24 cellular contexts compared by ENCODE assay signal in the genomic region with DNA sequence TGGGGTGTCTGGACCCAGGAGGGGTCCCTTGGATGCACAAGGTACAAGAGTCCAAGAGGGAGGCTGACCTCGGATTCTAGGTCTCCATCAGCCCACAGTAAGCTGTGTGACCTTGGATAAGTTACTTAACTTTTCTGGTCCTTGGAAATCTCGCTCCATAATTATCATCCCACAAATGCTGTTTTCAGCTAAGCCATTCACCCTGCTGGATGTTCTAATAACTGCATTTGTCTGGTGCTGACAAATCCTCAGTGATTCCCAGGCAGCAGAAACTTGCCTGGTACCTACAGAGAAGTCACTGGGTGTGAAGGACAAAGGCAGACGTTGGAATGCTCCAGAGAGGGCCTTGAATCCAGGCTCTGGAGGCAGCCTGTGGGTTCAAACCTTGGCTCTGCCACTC.
DNase-seq lines count a peak whose midpoint lies in the region; ATAC-seq, FAIRE-seq and TF ChIP-seq lines count a peak whose summit lies in the region.
"Had no signal": no experiment of that assay in that cellular context is flagged by ENCODE, and none has a peak within 500 bp of the region (broad histone marks: within the 10 kb centered on the region; RNA-seq: fewer than 3 reads in every experiment).

No MANE protein-coding gene starts in this region.

- no TSS peak for BruUV-seq in HepG2 (replicated peaks; lab: Mats Ljungman, UMichigan)

- 14% methylated on average over 1 of the region's 3 CpGs for WGBS in HepG2 (ENCODE audit: low lambda C conversion rate)
- whole genome bisulfite sequencing in right lobe of liver (ENCODE audit: insufficient coverage, low coverage, low lambda C conversion rate, missing lambda C conversion rate): 38% methylated on average over 1 of the region's 3 CpGs
- 88% methylated on average over 3 of the region's 3 CpGs; no CpG with 5 or more reads in 1 of the 2 experiments for WGBS in H1 (ENCODE audit: extremely low coverage in 1 of 2, insufficient coverage in 1 of 2, insufficient read length in 1 of 2, insufficient replicate concordance in 2 of 2, low coverage in 1 of 2, low lambda C conversion rate in 2 of 2, missing lambda C conversion rate in 1 of 2), 2 experiments

- H3K27me3 ChIP-seq in HepG2 (ENCODE audit: control insufficient read depth in 1 of 2, insufficient read depth in 2 of 2, low read length in 2 of 2) (peaks cover 6 to 65% of the 10 kb centered on the region in 2 experiments; a peak in 4 of 5 replicates), right lobe of liver (no peaks in the 10 kb centered on the region), H1 (replicated peaks in 1 of 4; ENCODE audit: control insufficient read depth in 3 of 4, extremely low read depth in 1 of 4, insufficient read depth in 3 of 4, low read length in 3 of 4) (no peaks in the 10 kb centered on the region)
- H3K27me3 ChIP-seq: Peyer's patch had no signal

- H4K20me1 ChIP-seq in HepG2 (ENCODE audit: insufficient read depth, low read length) (no peaks in the 10 kb centered on the region), H1 (replicated peaks in 1 of 2; ENCODE audit: control insufficient read depth in 1 of 2, insufficient read depth in 2 of 2, low read length in 2 of 2) (no peaks in the 10 kb centered on the region)

- H3K9me3 ChIP-seq in HepG2 (ENCODE audit: low read length) (no peaks in the 10 kb centered on the region), right lobe of liver (no peaks in the 10 kb centered on the region), H1 (ENCODE audit: insufficient read depth in 2 of 2, low read depth in 1 of 2, low read length in 1 of 2) (no peaks in the 10 kb centered on the region)
- H3K9me3 ChIP-seq: Peyer's patch, SJSA1 had no signal

- H3K18ac ChIP-seq in H1 (ENCODE audit: extremely low read depth, low read length): no peak overlapping the region

- H4K5ac ChIP-seq in H1 (ENCODE audit: insufficient read length, low read depth, low read length): no peak overlapping the region

- H3K27ac ChIP-seq in HepG2 (ENCODE audit: extremely low read length, insufficient read depth, low read length) (no peak overlapping the region), right lobe of liver (no peak overlapping the region), H1 (ENCODE audit: low read depth, low read length) (no peak overlapping the region)
- H3K27ac ChIP-seq: Peyer's patch, SJSA1 had no signal

- H3K23me2 ChIP-seq in H1 (ENCODE audit: low read depth, low read length): no peaks in the 10 kb centered on the region

- TF ChIP-seq EP300 in HepG2 (IDR thresholded peaks at IDR 0.05; ENCODE audit: low read depth in 2 of 2, low read length in 2 of 2) (no peak), HepG2 (CRISPR knock-in tag; IDR thresholded peaks at IDR 0.05; ENCODE audit: borderline replicate concordance) (no peak), H1 (IDR thresholded peaks at IDR 0.05; ENCODE audit: borderline replicate concordance in 1 of 2, low read depth in 2 of 2, low read length in 2 of 2) (no peak)

- H4K8ac ChIP-seq in H1 (ENCODE audit: extremely low read depth, insufficient read depth, low read length): no peak overlapping the region

- H3K4me3 Mint-ChIP-seq in progenitor cell of endocrine pancreas (ENCODE audit: low read depth): no peak overlapping the region
- H3K4me3 Mint-ChIP-seq: HFFc6, IgD-negative memory B cell had no signal

- H3K27me3 Mint-ChIP-seq in progenitor cell of endocrine pancreas: peaks cover 57% of the 10 kb centered on the region

- H3K27ac Mint-ChIP-seq in progenitor cell of endocrine pancreas: no peak overlapping the region
- H3K27ac Mint-ChIP-seq: HFFc6, IgD-negative memory B cell had no signal

- H2BK5ac ChIP-seq in H1 (ENCODE audit: low read depth, low read length): 0 out of 2 replicates have a peak overlapping the region, but pooled peaks have one; percentile 38

- ATAC-seq in HepG2 (no peak), right lobe of liver (no peak), HG03439 (IDR thresholded peaks at IDR 0.05; ENCODE audit: unreplicated experiment) (no peak)

- peaks cover 28% of the 10 kb centered on the region for H3K4me1 Mint-ChIP-seq in progenitor cell of endocrine pancreas (ENCODE audit: low read depth)
- H3K4me1 Mint-ChIP-seq: CD14-positive monocyte had no signal

- no peak overlapping the region for H2BK20ac ChIP-seq in H1 (ENCODE audit: low read length)

- H3K23ac ChIP-seq in H1 (ENCODE audit: insufficient read length): no peak overlapping the region

- TF ChIP-seq CTCF in HepG2 (CRISPR knock-in tag; IDR thresholded peaks at IDR 0.05) (no peak), right lobe of liver (IDR thresholded peaks at IDR 0.05) (no peak), H1 (IDR thresholded peaks at IDR 0.05; ENCODE audit: control extremely low read depth in 1 of 3, insufficient read depth in 1 of 3, low read depth in 1 of 3, low read length in 3 of 3) (no peak), progenitor cell of endocrine pancreas (IDR thresholded peaks at IDR 0.05; ENCODE audit: unreplicated experiment) (peak; percentile 21)

- H3K4me2 ChIP-seq in HepG2 (ENCODE audit: low read depth, low read length) (no peak overlapping the region), H1 (ENCODE audit: insufficient read depth in 1 of 2, low read depth in 2 of 2, low read length in 2 of 2) (no peak overlapping the region)

- TF ChIP-seq RAD21 in HepG2 (CRISPR knock-in tag; IDR thresholded peaks at IDR 0.05) (no peak), H1 (IDR thresholded peaks at IDR 0.05 in 1 of 2, conservative IDR thresholded peaks at IDR 0.05 in 1 of 2; ENCODE audit: low read depth in 2 of 2, low read length in 2 of 2) (no peak)

- no peaks in the 10 kb centered on the region; the same call in 1 of the 2 replicates for H3K79me1 ChIP-seq in H1 (ENCODE audit: low read depth, low read length)

- no peak overlapping the region for H2BK120ac ChIP-seq in H1 (replicated peaks; ENCODE audit: low read depth, low read length)

- H3K9ac ChIP-seq in HepG2 (ENCODE audit: insufficient read depth, low read depth, low read length) (no peak overlapping the region), H1 (replicated peaks in 1 of 4; ENCODE audit: extremely low read depth in 1 of 4, low read depth in 3 of 4, low read length in 3 of 4) (no peak overlapping the region)

- H2BK15ac ChIP-seq in H1 (ENCODE audit: low read length): no peak overlapping the region

- H2AK5ac ChIP-seq in H1 (ENCODE audit: low read depth, low read length): 0 out of 2 replicates have a peak overlapping the region, but pooled peaks have one; percentile 32

- no peak overlapping the region for H3K4ac ChIP-seq in H1 (replicated peaks; ENCODE audit: insufficient read length, low read depth, low read length)

- no peaks in the 10 kb centered on the region for H3K79me2 ChIP-seq in HepG2 (ENCODE audit: insufficient read depth, low read length)
- no peaks in the 10 kb centered on the region for H3K79me2 ChIP-seq in H1 (ENCODE audit: control insufficient read depth in 1 of 2, insufficient read depth in 2 of 2, low read length in 2 of 2)

- no peak overlapping the region for H3K14ac ChIP-seq in H1 (ENCODE audit: insufficient read length)

- H2BK12ac ChIP-seq in H1 (ENCODE audit: low read depth, low read length): no peak overlapping the region

- CTCF ChIA-PET in HepG2 (lab: Yijun Ruan, JAX; ENCODE audit: low intra/inter-chr PET ratio, low total read pairs) (no interaction called here), H1 (lab: Charles Lee; ENCODE audit: partially characterized antibody) (interaction anchor here (0.8 to 4.0 kb wide), 12 partner anchors 10 to 384 kb away, joined by 3 to 12 read pairs (median 3); no protein-coding TSS in a partner anchor)

- DNase-seq in HepG2 (ENCODE audit: low spot score): no peak
- no peak for DNase-seq in right lobe of liver
- peak; percentile 36 for DNase-seq in NCI-H1694 treated with DMSO at 0.1 percent for 48 hours (lab: John Stamatoyannopoulos, UW)
- DNase-seq in H1 (ENCODE audit: low read depth in 1 of 2, low spot score in 2 of 2): no peak
- no peak for DNase-seq in progenitor cell of endocrine pancreas (ENCODE audit: low spot score, unreplicated experiment)
- no peak for DNase-seq in KBM-7
- DNase-seq in GF-D8 (lab: John Stamatoyannopoulos, UW): no peak
- DNase-seq: AML-193; EL; HFFc6; MM.1S; NCI-H1092; NCI-H1436 treated with DMSO at 0.1 percent for 48 hours; NCI-H2081; NCI-H226; NCI-H526; NK-92 treated with Interleukin-12 subunit alpha and Interleukin-12 subunit beta, amount 100 ng/mL, for 24 hours; Peyer's patch had no signal

- H3K9me3 Mint-ChIP-seq in progenitor cell of endocrine pancreas (ENCODE audit: low read depth): no peaks in the 10 kb centered on the region
- H3K9me3 Mint-ChIP-seq: CD14-positive monocyte had no signal

- H3K56ac ChIP-seq in H1 (replicated peaks; ENCODE audit: insufficient read length, low read depth, low read length): no peak overlapping the region

- intact Hi-C loops in HepG2 (cut with micrococcal nuclease; ENCODE audit: unreplicated experiment): no loop called here
- intact Hi-C loops in right lobe of liver (cut with DNase I): no loop called here

- no peak overlapping the region for H4K91ac ChIP-seq in H1 (replicated peaks; ENCODE audit: insufficient read length, low read length)

- no peaks in the 10 kb centered on the region for H3K36me3 Mint-ChIP-seq in progenitor cell of endocrine pancreas (ENCODE audit: insufficient read depth)
- H3K36me3 Mint-ChIP-seq: CD14-positive monocyte had no signal

- H3K4me3 ChIP-seq in HepG2 (replicated peaks in 1 of 3; ENCODE audit: insufficient read depth in 1 of 3, low read depth in 2 of 3, low read length in 3 of 3) (no peak overlapping the region), right lobe of liver (no peak overlapping the region), H1 (ENCODE audit: extremely low read depth in 1 of 4, insufficient read depth in 2 of 4, low read depth in 3 of 4, low read length in 4 of 4) (no peak overlapping the region)
- H3K4me3 ChIP-seq: Peyer's patch, SJSA1 had no signal

- TF ChIP-seq POLR2A in HepG2 (IDR thresholded peaks at IDR 0.05; ENCODE audit: insufficient read depth in 1 of 2, low read depth in 2 of 2, low read length in 2 of 2): no peak
- no peak for TF ChIP-seq POLR2A in right lobe of liver (IDR thresholded peaks at IDR 0.05)
- TF ChIP-seq POLR2A in H1 (IDR thresholded peaks at IDR 0.05; ENCODE audit: control extremely low read depth in 1 of 2, low read depth in 2 of 2, low read length in 2 of 2): no peak

- H3K36me3 ChIP-seq in HepG2 (replicated peaks in 1 of 2; ENCODE audit: control insufficient read depth in 1 of 2, insufficient read depth in 2 of 2, low read length in 2 of 2) (no peaks in the 10 kb centered on the region), right lobe of liver (no peaks in the 10 kb centered on the region), H1 (ENCODE audit: control insufficient read depth in 2 of 4, insufficient read depth in 4 of 4, low read length in 3 of 4) (no peaks in the 10 kb centered on the region)
- H3K36me3 ChIP-seq: Peyer's patch, SJSA1 had no signal

- H3K4me1 ChIP-seq in HepG2 (ENCODE audit: insufficient read depth, low read length): no peaks in the 10 kb centered on the region
- no peaks in the 10 kb centered on the region for H3K4me1 ChIP-seq in right lobe of liver
- peaks cover 0 to 17% (median 9%) of the 10 kb centered on the region in 4 experiments; a peak in 6 of 7 replicates for H3K4me1 ChIP-seq in H1 (replicated peaks in 1 of 4; ENCODE audit: control insufficient read depth in 3 of 4, insufficient read depth in 4 of 4, low read length in 3 of 4)
- H3K4me1 ChIP-seq: Peyer's patch, SJSA1 had no signal

- FAIRE-seq in HepG2 (lab: Jason Lieb, UNC) (no peak), H1 (lab: Jason Lieb, UNC) (no peak)
- FAIRE-seq: H54, HTR-8/SVneo had no signal

- H2AFZ ChIP-seq in HepG2 (ENCODE audit: low read length): no peak overlapping the region
- H2AFZ ChIP-seq in H1 (ENCODE audit: low read length): no peak overlapping the region

- POLR2A ChIA-PET in HepG2 (lab: Yijun Ruan, JAX) (no interaction called here), H1 (lab: Charles Lee; ENCODE audit: partially characterized antibody) (interaction anchor here (0.9 kb wide), 1 partner anchor 9 kb away, joined by 3 read pairs; no protein-coding TSS in a partner anchor)

- in situ Hi-C loops in HepG2 (cut with HindIII; ENCODE audit: extremely low pct_ligation_motif_present, low pct_unique_long_range_greater_than_20kb) (no loop called here), KBM-7 (cut with MboI; ENCODE audit: low pct_unique_long_range_greater_than_20kb, low sequenced_read_pairs) (no loop called here)
